Comparison of ENCODE assay signal across 10 cellular contexts in the genomic region with DNA sequence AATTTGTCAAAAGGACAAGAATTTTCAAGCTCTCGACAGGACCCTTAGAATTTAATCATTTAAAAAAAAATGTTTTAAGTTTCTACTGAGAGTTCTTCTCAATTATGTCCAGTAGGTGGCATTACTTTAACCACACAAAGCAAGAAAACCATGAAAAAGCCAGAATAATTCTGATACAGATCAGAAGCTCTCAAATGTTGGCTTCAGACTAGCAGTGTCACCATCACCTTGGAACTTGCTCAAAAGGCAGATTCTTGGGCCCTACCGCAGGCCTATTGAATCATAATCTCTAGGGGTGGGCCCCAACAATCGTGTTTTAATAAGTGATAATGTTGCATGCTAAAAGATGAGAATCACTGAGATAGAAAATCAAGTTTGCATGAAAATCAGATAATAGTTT.
DNase-seq lines count a peak whose midpoint lies in the region; ATAC-seq and TF ChIP-seq lines count a peak whose summit lies in the region.
"Had no signal": no experiment of that assay in that cellular context is flagged by ENCODE, and none has a peak within 500 bp of the region (broad histone marks: within the 10 kb centered on the region; RNA-seq: fewer than 3 reads in every experiment).

No MANE protein-coding gene starts in this region.

- no peak for TF ChIP-seq CTCF in lung (IDR thresholded peaks at IDR 0.05; ENCODE audit: control extremely low read depth, extremely low read depth)

- H3K4me3 Mint-ChIP-seq in natural killer cell treated with Interleukin-12 subunit alpha and Interleukin-12 subunit beta and Interleukin-15 and Interleukin-18, amount 100 ng/mL, for 72 hours = no peak overlapping the region
- H3K4me3 Mint-ChIP-seq: activated naive CD4-positive, alpha-beta T cell treated with anti-CD3 and anti-CD28 coated beads, Interleukin-2, amount 50 U/mL, for 24 hours had no signal

- 35 to 50% methylated on average over 3 of the region's 3 CpGs for WGBS in lung, 2 donors

- ATAC-seq in HG03159 (IDR thresholded peaks at IDR 0.05; ENCODE audit: unreplicated experiment) (peak; percentile 70), lung (ENCODE audit: insufficient read depth, low FRiP score) (peak; percentile 22), GM19035 (IDR thresholded peaks at IDR 0.05; ENCODE audit: unreplicated experiment) (no peak)
- ATAC-seq in natural killer cell treated with Interleukin-12 subunit alpha and Interleukin-12 subunit beta and Interleukin-15 and Interleukin-18, amount 100 ng/mL, for 72 hours = no peak

- DNase-seq in NCI-H187 treated with DMSO at 0.1 percent for 48 hours (lab: John Stamatoyannopoulos, UW) = peak; percentile 15
- no peak for DNase-seq in NCI-H187 (lab: John Stamatoyannopoulos, UW)
- peak; percentile 61 for DNase-seq in NCI-H446 treated with DMSO at 0.1 percent for 48 hours (lab: John Stamatoyannopoulos, UW)
- DNase-seq in cerebellar cortex (ENCODE audit: low spot score) = peak; percentile 30
- DNase-seq in lung (ENCODE audit: low spot score) = no peak
- DNase-seq in natural killer cell treated with Interleukin-12 subunit alpha and Interleukin-12 subunit beta and Interleukin-15 and Interleukin-18, amount 100 ng/mL, for 72 hours (ENCODE audit: low spot score) = no peak

- H3K27ac Mint-ChIP-seq in natural killer cell treated with Interleukin-12 subunit alpha and Interleukin-12 subunit beta and Interleukin-15 and Interleukin-18, amount 100 ng/mL, for 72 hours = no peak overlapping the region
- H3K27ac Mint-ChIP-seq: activated naive CD4-positive, alpha-beta T cell treated with anti-CD3 and anti-CD28 coated beads, Interleukin-2, amount 50 U/mL, for 24 hours had no signal

- no peaks in the 10 kb centered on the region for H3K9me3 Mint-ChIP-seq in natural killer cell treated with Interleukin-12 subunit alpha and Interleukin-12 subunit beta and Interleukin-15 and Interleukin-18, amount 100 ng/mL, for 72 hours
- H3K9me3 Mint-ChIP-seq: activated naive CD4-positive, alpha-beta T cell treated with anti-CD3 and anti-CD28 coated beads, Interleukin-2, amount 50 U/mL, for 24 hours had no signal

- no peak overlapping the region for H3K4me3 ChIP-seq in lung
- H3K4me3 ChIP-seq: BLaER1 treated with 17β-estradiol and CSF1 and Interleukin-3, amounts not matched to agents 10 nM and 100 nM had no signal

- no peak overlapping the region for H3K27ac ChIP-seq in lung (ENCODE audit: low read depth in 1 of 2, low read length in 1 of 2)
- H3K27ac ChIP-seq: BLaER1 treated with 17β-estradiol and CSF1 and Interleukin-3, amounts not matched to agents 10 nM and 100 nM had no signal

- no peaks in the 10 kb centered on the region for H3K36me3 Mint-ChIP-seq in natural killer cell treated with Interleukin-12 subunit alpha and Interleukin-12 subunit beta and Interleukin-15 and Interleukin-18, amount 100 ng/mL, for 72 hours
- H3K36me3 Mint-ChIP-seq: activated naive CD4-positive, alpha-beta T cell treated with anti-CD3 and anti-CD28 coated beads, Interleukin-2, amount 50 U/mL, for 24 hours had no signal

- H3K27me3 ChIP-seq in lung (ENCODE audit: control insufficient read depth, insufficient read depth) = no peaks in the 10 kb centered on the region
- H3K27me3 ChIP-seq: BLaER1 treated with 17β-estradiol and CSF1 and Interleukin-3, amounts not matched to agents 10 nM and 100 nM had no signal

- peaks cover 0 to 3% of the 10 kb centered on the region in 2 donors for H3K4me1 ChIP-seq in lung (ENCODE audit: control insufficient read depth in 2 of 2, insufficient read depth in 2 of 2, low read length in 2 of 2)

- peaks cover 4 to 7% of the 10 kb centered on the region in 2 donors for H3K27me3 Mint-ChIP-seq in natural killer cell treated with Interleukin-12 subunit alpha and Interleukin-12 subunit beta and Interleukin-15 and Interleukin-18, amount 100 ng/mL, for 72 hours
- H3K27me3 Mint-ChIP-seq: activated naive CD4-positive, alpha-beta T cell treated with anti-CD3 and anti-CD28 coated beads, Interleukin-2, amount 50 U/mL, for 24 hours had no signal

- H3K36me3 ChIP-seq in lung (ENCODE audit: control insufficient read depth in 2 of 2, insufficient read depth in 2 of 2, low read length in 2 of 2) = no peaks in the 10 kb centered on the region
- H3K36me3 ChIP-seq: BLaER1 treated with 17β-estradiol and CSF1 and Interleukin-3, amounts not matched to agents 10 nM and 100 nM had no signal

- H3K9me3 ChIP-seq in lung (ENCODE audit: control insufficient read depth in 2 of 2, insufficient read depth in 1 of 2, low read length in 1 of 2) = no peaks in the 10 kb centered on the region
- H3K9me3 ChIP-seq: BLaER1 treated with 17β-estradiol and CSF1 and Interleukin-3, amounts not matched to agents 10 nM and 100 nM had no signal

- H3K4me1 Mint-ChIP-seq in natural killer cell treated with Interleukin-12 subunit alpha and Interleukin-12 subunit beta and Interleukin-15 and Interleukin-18, amount 100 ng/mL, for 72 hours (ENCODE audit: low read depth in 2 of 2) = no peaks in the 10 kb centered on the region
- H3K4me1 Mint-ChIP-seq: activated naive CD4-positive, alpha-beta T cell treated with anti-CD3 and anti-CD28 coated beads, Interleukin-2, amount 50 U/mL, for 24 hours had no signal

Comparison
In these comparisons a context has a peak if more than half of its experiments do, and no peak if none do; other contexts are left out.
1. DNase-seq: peak in NCI-H187 treated with DMSO at 0.1 percent for 48 hours (single experiment), NCI-H446 treated with DMSO at 0.1 percent for 48 hours (single experiment) and cerebellar cortex (single experiment); none in NCI-H187 (0 of 2), lung (single experiment) and natural killer cell treated with Interleukin-12 subunit alpha and Interleukin-12 subunit beta and Interleukin-15 and Interleukin-18, amount 100 ng/mL, for 72 hours (single experiment).
2. ATAC-seq: peak in HG03159 (single experiment) and lung (single experiment); none in GM19035 (single experiment) and natural killer cell treated with Interleukin-12 subunit alpha and Interleukin-12 subunit beta and Interleukin-15 and Interleukin-18, amount 100 ng/mL, for 72 hours (0 of 2).